8 cellular contexts compared by ENCODE assay signal in the genomic region with DNA sequence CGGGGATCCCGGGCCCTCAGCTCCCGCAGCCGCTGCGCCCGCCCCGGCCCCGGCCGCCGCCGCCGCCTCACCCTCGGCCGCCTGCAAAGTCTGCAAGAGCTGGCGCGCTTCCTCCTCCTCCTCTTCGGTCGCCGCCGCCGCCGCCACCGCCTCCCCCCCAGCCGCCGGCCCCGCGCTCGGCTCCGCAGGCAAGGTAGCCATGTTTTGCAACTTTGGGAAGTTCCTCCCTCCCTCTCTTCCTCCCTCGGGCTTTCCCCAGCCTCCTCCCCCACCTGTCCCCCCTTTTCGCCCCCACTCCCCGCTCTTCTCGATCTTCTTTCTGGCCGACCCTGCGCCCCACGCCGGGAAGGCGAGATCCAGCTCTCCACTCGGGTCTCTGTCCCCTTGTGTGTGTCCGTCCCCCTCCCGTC. TPM values are rescaled to one million over a fixed set of nuclear protein-coding genes. Genes with fewer than 3 reads are reported as not detected.
DNase-seq lines count a peak whose midpoint lies in the region; ATAC-seq and TF ChIP-seq lines count a peak whose summit lies in the region.

No MANE protein-coding gene starts in this region.

- no peaks in the 10 kb centered on the region for H3K36me3 Mint-ChIP-seq in activated CD4-positive, alpha-beta T cell treated with anti-CD3 and anti-CD28 coated beads, Interleukin-2, amount 10 ng/mL, durations not matched to agents 7 days and 5 days (ENCODE audit: low read depth)
- peaks cover 8% of the 10 kb centered on the region for H3K36me3 Mint-ChIP-seq in neural progenitor cell

- peak overlapping the region; percentile 75 for H3K4me3 Mint-ChIP-seq in activated CD4-positive, alpha-beta T cell treated with anti-CD3 and anti-CD28 coated beads, Interleukin-2, amount 10 ng/mL, durations not matched to agents 7 days and 5 days
- H3K4me3 Mint-ChIP-seq in neural progenitor cell, result peak overlapping the region; percentile 97

- peaks cover 16% of the 10 kb centered on the region for H3K27me3 Mint-ChIP-seq in activated CD4-positive, alpha-beta T cell treated with anti-CD3 and anti-CD28 coated beads, Interleukin-2, amount 10 ng/mL, durations not matched to agents 7 days and 5 days
- peaks cover 14% of the 10 kb centered on the region for H3K27me3 Mint-ChIP-seq in neural progenitor cell (ENCODE audit: insufficient read depth, low read depth)

- H3K4me2 ChIP-seq in BLaER1 (peak overlapping the region; percentile 98), neural progenitor cell (peak overlapping the region; percentile 99)

- H3K4me3 ChIP-seq in BLaER1, result peak overlapping the region; percentile 85
- H3K4me3 ChIP-seq in HUES6 (ENCODE audit: low read depth, low read length), result peak overlapping the region; percentile 79
- H3K4me3 ChIP-seq in epithelial cell of proximal tubule (ENCODE audit: low read depth, low read length), result peak overlapping the region; percentile 89
- peak overlapping the region; percentile 86 for H3K4me3 ChIP-seq in neural progenitor cell

- POLR2A ChIA-PET in activated CD4-positive, alpha-beta T cell treated with anti-CD3 and anti-CD28 coated beads, Interleukin-2, amount 10 ng/mL, durations not matched to agents 7 days and 5 days (lab: Charles Lee), result interaction anchor here (0.6 to 1.3 kb wide), 4 partner anchors 24 to 101 kb away, joined by 3 to 4 read pairs (median 4); partner anchors contain the start of genes DMWD and GIPR

- H3K27ac ChIP-seq in BLaER1, result peak overlapping the region; percentile 78
- H3K27ac ChIP-seq in HUES6 (ENCODE audit: low read depth, low read length), result peak overlapping the region; percentile 93
- H3K27ac ChIP-seq in neural progenitor cell, result peak overlapping the region; percentile 94

- H3K4me1 ChIP-seq in BLaER1 (peaks cover 63% of the 10 kb centered on the region), HUES6 (ENCODE audit: control insufficient read depth, insufficient read depth, low read length) (peaks cover 43% of the 10 kb centered on the region), neural progenitor cell (peaks cover 33% of the 10 kb centered on the region)

- H3K9me3 ChIP-seq in BLaER1 (no peaks in the 10 kb centered on the region), HUES6 (ENCODE audit: control insufficient read depth, insufficient read depth, low read depth, low read length) (no peaks in the 10 kb centered on the region), neural progenitor cell (ENCODE audit: low read depth) (no peaks in the 10 kb centered on the region)

- H3F3A ChIP-seq in neural progenitor cell (ENCODE audit: low read depth), result peaks cover 57% of the 10 kb centered on the region

- H3K27ac Mint-ChIP-seq in activated CD4-positive, alpha-beta T cell treated with anti-CD3 and anti-CD28 coated beads, Interleukin-2, amount 10 ng/mL, durations not matched to agents 7 days and 5 days, result peak overlapping the region; percentile 41
- H3K27ac Mint-ChIP-seq in neural progenitor cell, result peak overlapping the region; percentile 99

- CTCF ChIA-PET in activated CD4-positive, alpha-beta T cell treated with anti-CD3 and anti-CD28 coated beads, Interleukin-2, amount 10 ng/mL, durations not matched to agents 7 days and 5 days (lab: Charles Lee), result interaction anchor here (0.8 to 3.2 kb wide), 15 partner anchors 9 to 135 kb away, joined by 3 to 45 read pairs (median 7); partner anchors contain the start of genes DMWD and FBXO46

- ATAC-seq in HG03139 (IDR thresholded peaks at IDR 0.05; ENCODE audit: unreplicated experiment), result no peak

- H3K9me3 Mint-ChIP-seq in activated CD4-positive, alpha-beta T cell treated with anti-CD3 and anti-CD28 coated beads, Interleukin-2, amount 10 ng/mL, durations not matched to agents 7 days and 5 days, result no peaks in the 10 kb centered on the region
- H3K9me3 Mint-ChIP-seq in neural progenitor cell, result no peaks in the 10 kb centered on the region

- H3K4me1 Mint-ChIP-seq in activated CD4-positive, alpha-beta T cell treated with anti-CD3 and anti-CD28 coated beads, Interleukin-2, amount 10 ng/mL, durations not matched to agents 7 days and 5 days, result peaks cover 21% of the 10 kb centered on the region
- H3K4me1 Mint-ChIP-seq in neural progenitor cell, result peaks cover 22% of the 10 kb centered on the region

- TF ChIP-seq CTCF in epithelial cell of proximal tubule (conservative IDR thresholded peaks at IDR 0.05; ENCODE audit: low read depth, low read length) (no peak), neural progenitor cell (IDR thresholded peaks at IDR 0.05) (no peak)

- H2AFZ ChIP-seq in neural progenitor cell (replicated peaks), result no peak overlapping the region

- peaks cover 25% of the 10 kb centered on the region for H3K79me2 ChIP-seq in neural progenitor cell (ENCODE audit: low read depth)

- H3K36me3 ChIP-seq in BLaER1 (no peaks in the 10 kb centered on the region), HUES6 (ENCODE audit: control insufficient read depth, insufficient read depth, low read length) (peaks cover 9% of the 10 kb centered on the region; the same call in 1 of the 2 replicates), neural progenitor cell (no peaks in the 10 kb centered on the region)

- peaks cover 24% of the 10 kb centered on the region for H4K20me1 ChIP-seq in BLaER1
- H4K20me1 ChIP-seq in neural progenitor cell (ENCODE audit: low read depth), result peaks cover 26% of the 10 kb centered on the region

- H3K9ac ChIP-seq in BLaER1 (peak overlapping the region; percentile 82), HUES6 (ENCODE audit: low read length) (peak overlapping the region; percentile 97), neural progenitor cell (peak overlapping the region; percentile 67)

- H3K27me3 ChIP-seq in BLaER1 (peaks cover 19% of the 10 kb centered on the region), HUES6 (ENCODE audit: control insufficient read depth, insufficient read depth, low read length) (no peaks in the 10 kb centered on the region), neural progenitor cell (no peaks in the 10 kb centered on the region)

- DNase-seq in activated CD4-positive, alpha-beta T cell treated with anti-CD3 and anti-CD28 coated beads, Interleukin-2, amount 10 ng/mL, durations not matched to agents 7 days and 5 days, result peak; percentile 27
- no peak for DNase-seq in epithelial cell of proximal tubule (ENCODE audit: low read depth)
- peak; percentile 71 for DNase-seq in neural progenitor cell (ENCODE audit: low spot score)
- no peak for DNase-seq in hippocampal formation (lab: John Stamatoyannopoulos, UW)
- no peak for DNase-seq in H4 (ENCODE audit: low spot score)

RNA-seq across cellular contexts. Expression of gene SIX5, which starts 0.4 kb away (rescaled TPM):
- under 1 TPM; 0.64 to 0.85 TPM for total RNA-seq in activated CD4-positive, alpha-beta T cell treated with anti-CD3 and anti-CD28 coated beads, Interleukin-2, amount 10 ng/mL, durations not matched to agents 7 days and 5 days
- 8.2 and 11.2 TPM in 2 replicates for total RNA-seq in epithelial cell of proximal tubule
- total RNA-seq in neural progenitor cell (ENCODE audit: low replicate concordance), result 8.1 and 50.8 TPM in 2 replicates
- total RNA-seq in H4 (2014; rRNA removed; shearing (Covaris generic)), result 2.9 and 3.2 TPM in 2 replicates

RNA-seq across cellular contexts. Expression of gene DMPK, which starts 13.6 kb away (rescaled TPM):
- 10 to 100 TPM; 24.1 to 24.4 TPM for total RNA-seq in activated CD4-positive, alpha-beta T cell treated with anti-CD3 and anti-CD28 coated beads, Interleukin-2, amount 10 ng/mL, durations not matched to agents 7 days and 5 days
- total RNA-seq in epithelial cell of proximal tubule (10.9 and 21.0 TPM in 2 replicates), neural progenitor cell (ENCODE audit: low replicate concordance) (5.5 and 33.2 TPM in 2 replicates)
- total RNA-seq in H4 (2014; rRNA removed; shearing (Covaris generic)), result 1.6 and 2.2 TPM in 2 replicates

RNA-seq across cellular contexts. Expression of gene DMWD, which starts 24.0 kb away (rescaled TPM):
- 10 to 100 TPM; 35.0 to 37.8 TPM for total RNA-seq in activated CD4-positive, alpha-beta T cell treated with anti-CD3 and anti-CD28 coated beads, Interleukin-2, amount 10 ng/mL, durations not matched to agents 7 days and 5 days
- 35.7 and 38.8 TPM in 2 replicates for total RNA-seq in epithelial cell of proximal tubule
- 22.8 and 50.3 TPM in 2 replicates for total RNA-seq in neural progenitor cell (ENCODE audit: low replicate concordance)
- total RNA-seq in H4 (2014; rRNA removed; shearing (Covaris generic)), result 5.9 and 7.8 TPM in 2 replicates

RNA-seq across cellular contexts. Expression of gene MEIOSIN, which starts 35.4 kb away (rescaled TPM):
- total RNA-seq in activated CD4-positive, alpha-beta T cell treated with anti-CD3 and anti-CD28 coated beads, Interleukin-2, amount 10 ng/mL, durations not matched to agents 7 days and 5 days, result not detected
- total RNA-seq in epithelial cell of proximal tubule (not detected in 2 replicates), neural progenitor cell (ENCODE audit: low replicate concordance) (0.06 TPM in 1 of 2 replicates, not detected in the other)
- not detected in 2 replicates for total RNA-seq in H4 (2014; rRNA removed; shearing (Covaris generic))

RNA-seq across cellular contexts. Expression of gene FBXO46, which starts 38.0 kb away (rescaled TPM):
- 10 to 100 TPM; 38.5 to 40.0 TPM for total RNA-seq in activated CD4-positive, alpha-beta T cell treated with anti-CD3 and anti-CD28 coated beads, Interleukin-2, amount 10 ng/mL, durations not matched to agents 7 days and 5 days
- 6.6 and 11.5 TPM in 2 replicates for total RNA-seq in epithelial cell of proximal tubule
- total RNA-seq in neural progenitor cell (ENCODE audit: low replicate concordance), result 7.5 and 21.3 TPM in 2 replicates
- total RNA-seq in H4 (2014; rRNA removed; shearing (Covaris generic)), result 2.3 and 2.8 TPM in 2 replicates

Comparison
In these comparisons a context has a peak if more than half of its experiments do, and no peak if none do; other contexts are left out.
1. DNase-seq: peak in activated CD4-positive, alpha-beta T cell treated with anti-CD3 and anti-CD28 coated beads, Interleukin-2, amount 10 ng/mL, durations not matched to agents 7 days and 5 days (single experiment) and neural progenitor cell (single experiment); none in epithelial cell of proximal tubule (single experiment), hippocampal formation (0 of 2) and H4 (single experiment).
2. Peak in every context shown above with its lines, with median percentiles within 50 percentile points of each other: H3K27ac ChIP-seq, H3K4me3 ChIP-seq and H3K9ac ChIP-seq.